Comparison of ENCODE assay signal across 31 cellular contexts in genomic region chr4:77293426-77293825, GRCh38.
"Had no signal": no experiment of that assay in that cellular context is flagged by ENCODE, and none has a peak within 500 bp of the region (broad histone marks: within the 10 kb centered on the region; RNA-seq: fewer than 3 reads in every experiment).

No MANE protein-coding gene starts in this region.

- H3K27me3 ChIP-seq: adrenal gland, ascending aorta, body of pancreas, brain microvascular endothelial cell, breast epithelium, cardiac muscle cell had no signal

- FAIRE-seq: astrocyte had no signal

- H3K4me1 ChIP-seq: adrenal gland, ascending aorta, body of pancreas, breast epithelium had no signal

- H3K27ac ChIP-seq: adrenal gland, ascending aorta, body of pancreas, brain microvascular endothelial cell, breast epithelium, cardiac muscle cell had no signal

- H3K4me3 ChIP-seq: adrenal gland, ascending aorta, body of pancreas, breast epithelium, cardiac muscle cell had no signal

- DNase-seq: activated effector memory CD4-positive, alpha-beta T cell treated with anti-CD3 and anti-CD28 coated beads, Interleukin-2, amount 50 U/mL, for 16 hours; activated effector memory CD4-positive, alpha-beta T cell treated with Interleukin-2 at 50 U/mL for 16 hours; activated gamma-delta T cell; activated gamma-delta T cell treated with Interleukin-2 at 50 U/mL for 16 hours; activated naive CD4-positive, alpha-beta T cell; activated naive CD4-positive, alpha-beta T cell treated with anti-CD3 and anti-CD28 coated beads for 36 hours; activated naive CD4-positive, alpha-beta T cell treated with anti-CD3 and anti-CD28 coated beads, Interleukin-2, amount 10 ng/mL, durations not matched to agents 7 days and 5 days; activated naive CD4-positive, alpha-beta T cell treated with anti-CD3 and anti-CD28 coated beads, Interleukin-2, amount 50 U/mL, for 16 hours; activated naive CD4-positive, alpha-beta T cell treated with Interleukin-2 at 50 U/mL for 16 hours; activated naive CD8-positive, alpha-beta T cell treated with anti-CD3 and anti-CD28 coated beads for 36 hours; activated naive CD8-positive, alpha-beta T cell treated with anti-CD3 and anti-CD28 coated beads, Interleukin-2, amount 10 ng/mL, durations not matched to agents 7 days and 5 days; activated naive CD8-positive, alpha-beta T cell treated with anti-CD3 and anti-CD28 coated beads, Interleukin-2, amount 50 U/mL, for 24 hours; activated T-cell treated with anti-CD3 and anti-CD28 coated beads for 4 hours; activated T-cell treated with anti-CD3 and anti-CD28 coated beads, Interleukin-2, amount 50 U/mL, for 1 hour; activated T-cell treated with anti-CD3 and anti-CD28 coated beads, Interleukin-2, amount 50 U/mL, for 24 hours; activated T-cell treated with anti-CD3 and anti-CD28 coated beads, Interleukin-2, amount 50 U/mL, for 4 hours; activated T-cell treated with anti-CD3 and anti-CD28 coated beads, Interleukin-2, amount 50 U/mL, for 48 hours; activated T-cell treated with anti-CD3 and anti-CD28 coated beads, Interleukin-2, amount 50 U/mL, for 72 hours; adrenal gland; amniotic stem cell; amygdala; anterior cingulate cortex; aorta; body of pancreas; brain microvascular endothelial cell; central memory CD4-positive, alpha-beta T cell; cerebellar nuclear complex had no signal

- H3K36me3 ChIP-seq: adrenal gland, ascending aorta, brain microvascular endothelial cell, breast epithelium, cardiac muscle cell had no signal

- H3K9me3 ChIP-seq: adrenal gland, body of pancreas, breast epithelium had no signal
